ENCODE assay signal across 9 cellular contexts in genomic region chr15:70974004-70974832, GRCh38.
A peak's percentile ranks its signal among the peaks of the same experiment; 100 is the strongest.
DNase-seq lines count a peak whose midpoint lies in the region; ATAC-seq, FAIRE-seq and TF ChIP-seq lines count a peak whose summit lies in the region.
"Had no signal": no experiment of that assay in that cellular context is flagged by ENCODE, and none has a peak within 500 bp of the region (broad histone marks: within the 10 kb centered on the region; RNA-seq: fewer than 3 reads in every experiment).

No MANE protein-coding gene starts in this region.

- ATAC-seq in thoracic aorta (ENCODE audit: insufficient number of reproducible peaks, low FRiP score, low read depth) (no peak), GM18502 (IDR thresholded peaks at IDR 0.05; ENCODE audit: poor library complexity, unreplicated experiment) (no peak), HG02610 (IDR thresholded peaks at IDR 0.05; ENCODE audit: unreplicated experiment) (no peak)

- no peak overlapping the region for H3K27ac ChIP-seq in thoracic aorta

- DNase-seq in SKM-1 treated with dmso at 0.1 percent for 144 hours (lab: John Stamatoyannopoulos, UW; ENCODE audit: unreplicated experiment) (peak; percentile 17), SKM-1 (lab: John Stamatoyannopoulos, UW; ENCODE audit: unreplicated experiment) (no peak), RCC 7860 (ENCODE audit: low spot score) (peak; percentile 23), fibroblast of mammary gland (ENCODE audit: low read depth) (peak; percentile 76), thoracic aorta (ENCODE audit: low spot score) (no peak), CD1c-positive myeloid dendritic cell (ENCODE audit: extremely low spot score) (no peak)
- DNase-seq: NCI-H1092 had no signal

- H3K4me3 ChIP-seq in fibroblast of mammary gland (ENCODE audit: control insufficient read depth, low read depth, low read length): no peak overlapping the region
- H3K4me3 ChIP-seq in thoracic aorta: no peak overlapping the region

- no peaks in the 10 kb centered on the region for H3K9me3 ChIP-seq in thoracic aorta

- H3K36me3 ChIP-seq in thoracic aorta: no peaks in the 10 kb centered on the region

- H3K27me3 ChIP-seq in thoracic aorta (replicated peaks; ENCODE audit: insufficient read depth): no peaks in the 10 kb centered on the region

- TF ChIP-seq CTCF in fibroblast of mammary gland (conservative IDR thresholded peaks at IDR 0.05; ENCODE audit: control insufficient read depth, insufficient read depth, low read depth, low read length): peak; percentile 54
- peak; percentile 50 for TF ChIP-seq CTCF in thoracic aorta (IDR thresholded peaks at IDR 0.05)

- H3K4me1 ChIP-seq in thoracic aorta (ENCODE audit: control insufficient read depth in 1 of 2, low read depth in 2 of 2): peaks cover 0 to 7% of the 10 kb centered on the region in 2 donors

- FAIRE-seq in RCC 7860 (lab: Jason Lieb, UNC): no peak

Comparison
In these comparisons a context has a peak if more than half of its experiments do, and no peak if none do; other contexts are left out.
1. DNase-seq: peak in SKM-1 treated with dmso at 0.1 percent for 144 hours (single experiment), RCC 7860 (single experiment) and fibroblast of mammary gland (single experiment); none in SKM-1 (single experiment), thoracic aorta (single experiment) and CD1c-positive myeloid dendritic cell (single experiment).